In genomic region chr11:122509091-122509490, GRCh38 we compare ENCODE assay signal across 18 cellular contexts.
"Had no signal": no experiment of that assay in that cellular context is flagged by ENCODE, and none has a peak within 500 bp of the region (broad histone marks: within the 10 kb centered on the region; RNA-seq: fewer than 3 reads in every experiment).

No MANE protein-coding gene starts in this region.

- H3K9me3 ChIP-seq: esophagus muscularis mucosa, gastroesophageal sphincter, mucosa of descending colon, right atrium auricular region, suprapubic skin, thyroid gland, upper lobe of left lung, uterus had no signal

- H3K4me1 ChIP-seq: thyroid gland, uterus had no signal

- H3K27me3 ChIP-seq: esophagus muscularis mucosa, gastroesophageal sphincter, right atrium auricular region, thyroid gland, upper lobe of left lung, uterus had no signal

- ATAC-seq: effector memory CD8-positive, alpha-beta T cell; gastroesophageal sphincter; left lobe of liver; mucosa of descending colon; natural killer cell; stimulated activated effector memory CD8-positive, alpha-beta T cell treated with anti-CD3 and anti-CD28 coated beads, Interleukin-12 subunit alpha, Interleukin-12 subunit beta, amount 100 ng/mL, for 72 hours; stimulated activated naive CD8-positive, alpha-beta T cell treated with anti-CD3 and anti-CD28 coated beads, Interleukin-15, Interleukin-2, amounts not matched to agents 100 U/mL and 50 U/mL, for 24 hours had no signal

- H3K4me3 ChIP-seq: esophagus muscularis mucosa, gastroesophageal sphincter, mucosa of descending colon, right atrium auricular region, suprapubic skin, thyroid gland, upper lobe of left lung, uterus had no signal

- DNase-seq: effector memory CD8-positive, alpha-beta T cell; glutamatergic neuron; islet precursor cell; mammary epithelial cell; mucosa of descending colon; natural killer cell; stimulated activated CD4-positive, alpha-beta T cell treated with anti-CD3 and anti-CD28 coated beads, Interleukin-4, amount 100 ng/mL, for 1 hour; stimulated activated CD8-positive, alpha-beta memory T cell treated with anti-CD3 and anti-CD28 coated beads, Interleukin-4, amount 100 ng/mL, for 48 hours; stimulated activated naive CD8-positive, alpha-beta T cell treated with anti-CD3 and anti-CD28 coated beads, Interleukin-15, Interleukin-2, amounts not matched to agents 100 U/mL and 50 U/mL, for 24 hours; thyroid gland; upper lobe of left lung; uterus had no signal

- H3K36me3 ChIP-seq: esophagus muscularis mucosa, gastroesophageal sphincter, right atrium auricular region, suprapubic skin, thyroid gland, upper lobe of left lung, uterus had no signal
